19 cellular contexts compared by ENCODE assay signal in the genomic region with DNA sequence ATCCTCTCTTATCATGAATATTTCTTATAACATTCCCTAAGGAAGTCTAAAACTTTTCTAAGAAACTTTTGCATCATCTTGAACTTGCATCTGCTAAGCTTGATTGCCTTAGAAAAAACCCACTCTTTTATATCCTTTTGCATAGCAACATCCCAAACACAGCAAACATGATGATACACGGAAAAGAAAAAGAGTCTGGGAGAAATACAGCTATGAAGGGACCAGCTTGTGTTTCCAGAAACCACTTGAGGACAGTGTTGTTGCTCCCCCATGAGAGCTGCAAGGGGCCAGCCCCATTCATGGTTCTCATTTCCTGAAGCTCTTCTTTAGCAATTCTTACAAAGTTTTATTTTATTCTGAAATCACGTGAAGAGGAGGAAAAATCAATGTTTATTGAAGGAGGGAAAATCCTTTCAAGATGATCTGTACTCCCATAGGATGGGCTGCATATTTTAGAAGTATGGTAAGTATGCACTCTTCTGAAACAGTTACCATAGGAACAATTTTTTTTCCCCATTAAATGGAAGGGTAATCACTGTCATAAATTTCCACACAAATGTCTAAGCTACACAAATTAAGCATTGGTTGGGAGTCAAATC. TPM values are rescaled to one million over a fixed set of nuclear protein-coding genes. Genes with fewer than 3 reads are reported as not detected.
"Had no signal": no experiment of that assay in that cellular context is flagged by ENCODE, and none has a peak within 500 bp of the region (broad histone marks: within the 10 kb centered on the region; RNA-seq: fewer than 3 reads in every experiment).

No MANE protein-coding gene starts in this region.

- H3K9me3 Mint-ChIP-seq: activated CD4-positive, alpha-beta memory T cell treated with anti-CD3 and anti-CD28 coated beads, Interleukin-2, amount 10 ng/mL, durations not matched to agents 7 days and 5 days; activated naive CD8-positive, alpha-beta T cell treated with anti-CD3 and anti-CD28 coated beads, Interleukin-2, amount 50 U/mL, for 24 hours; activated T-helper 1 cell treated with anti-CD3 and anti-CD28 coated beads, Interleukin-12 subunit alpha, Interleukin-12 subunit beta, Interleukin-2, Interleukin-4 antibody, amounts not matched to agents 30 ng/mL and 10 ng/mL and 1 ng/mL, durations not matched to agents 14 hours and 24 hours and 36 hours; central memory CD8-positive, alpha-beta T cell; dendritic cell treated with granulocyte-macrophage colony-stimulating factor and Interleukin-4, amounts not matched to agents 40 ng/mL and 50 ng/mL, for 4 days; effector memory CD8-positive, alpha-beta T cell; neural crest cell; T-cell had no signal

- H3K4me1 ChIP-seq: left lung, parathyroid adenoma had no signal

- H3K27ac ChIP-seq: left lung, parathyroid adenoma, stomach, WERI-Rb-1 had no signal

- H3K4me3 ChIP-seq: left lung, skin epidermis, stomach had no signal

- DNase-seq: activated CD4-positive, alpha-beta memory T cell treated with anti-CD3 and anti-CD28 coated beads, Interleukin-2, amount 10 ng/mL, durations not matched to agents 7 days and 5 days; activated CD4-positive, alpha-beta T cell treated with anti-CD3 and anti-CD28 coated beads for 36 hours; activated CD8-positive, alpha-beta memory T cell treated with anti-CD3 and anti-CD28 coated beads, Interleukin-2, amount 50 U/mL, for 4 hours; activated naive CD4-positive, alpha-beta T cell treated with Interleukin-2 at 50 U/mL for 16 hours; activated naive CD8-positive, alpha-beta T cell treated with anti-CD3 and anti-CD28 coated beads, Interleukin-2, amount 50 U/mL, for 24 hours; effector memory CD8-positive, alpha-beta T cell; glutamatergic neuron; mesendoderm; stomach; T-cell; WERI-Rb-1 had no signal

- H3K9me3 ChIP-seq: left lung, stomach had no signal

- H3K4me3 Mint-ChIP-seq: activated CD4-positive, alpha-beta memory T cell treated with anti-CD3 and anti-CD28 coated beads, Interleukin-2, amount 10 ng/mL, durations not matched to agents 7 days and 5 days; activated CD4-positive, alpha-beta T cell treated with anti-CD3 and anti-CD28 coated beads for 36 hours; activated naive CD8-positive, alpha-beta T cell treated with anti-CD3 and anti-CD28 coated beads, Interleukin-2, amount 50 U/mL, for 24 hours; activated T-helper 1 cell treated with anti-CD3 and anti-CD28 coated beads, Interleukin-12 subunit alpha, Interleukin-12 subunit beta, Interleukin-2, Interleukin-4 antibody, amounts not matched to agents 30 ng/mL and 10 ng/mL and 1 ng/mL, durations not matched to agents 14 hours and 24 hours and 36 hours; central memory CD8-positive, alpha-beta T cell; dendritic cell treated with granulocyte-macrophage colony-stimulating factor and Interleukin-4, amounts not matched to agents 40 ng/mL and 50 ng/mL, for 4 days; effector memory CD8-positive, alpha-beta T cell; neural crest cell; T-cell had no signal

- H3K4me1 Mint-ChIP-seq: activated naive CD8-positive, alpha-beta T cell treated with anti-CD3 and anti-CD28 coated beads, Interleukin-2, amount 50 U/mL, for 24 hours; central memory CD8-positive, alpha-beta T cell; neural crest cell had no signal

- H3K27ac Mint-ChIP-seq: activated CD4-positive, alpha-beta memory T cell treated with anti-CD3 and anti-CD28 coated beads, Interleukin-2, amount 10 ng/mL, durations not matched to agents 7 days and 5 days; activated CD4-positive, alpha-beta T cell treated with anti-CD3 and anti-CD28 coated beads for 36 hours; activated naive CD8-positive, alpha-beta T cell treated with anti-CD3 and anti-CD28 coated beads, Interleukin-2, amount 50 U/mL, for 24 hours; activated T-helper 1 cell treated with anti-CD3 and anti-CD28 coated beads, Interleukin-12 subunit alpha, Interleukin-12 subunit beta, Interleukin-2, Interleukin-4 antibody, amounts not matched to agents 30 ng/mL and 10 ng/mL and 1 ng/mL, durations not matched to agents 14 hours and 24 hours and 36 hours; dendritic cell treated with granulocyte-macrophage colony-stimulating factor and Interleukin-4, amounts not matched to agents 40 ng/mL and 50 ng/mL, for 4 days; T-cell had no signal

- H3K9ac ChIP-seq: parathyroid adenoma had no signal

- H2AFZ ChIP-seq: parathyroid adenoma had no signal

- H3K27me3 ChIP-seq: left lung, stomach had no signal

- H3K36me3 ChIP-seq: left lung, stomach, WERI-Rb-1 had no signal

- ATAC-seq: activated CD4-positive, alpha-beta T cell treated with anti-CD3 and anti-CD28 coated beads for 36 hours; activated naive CD8-positive, alpha-beta T cell treated with anti-CD3 and anti-CD28 coated beads, Interleukin-2, amount 50 U/mL, for 24 hours; effector memory CD8-positive, alpha-beta T cell; T-cell had no signal

- H3K27me3 Mint-ChIP-seq: activated CD4-positive, alpha-beta memory T cell treated with anti-CD3 and anti-CD28 coated beads, Interleukin-2, amount 10 ng/mL, durations not matched to agents 7 days and 5 days; activated CD4-positive, alpha-beta T cell treated with anti-CD3 and anti-CD28 coated beads for 36 hours; activated naive CD8-positive, alpha-beta T cell treated with anti-CD3 and anti-CD28 coated beads, Interleukin-2, amount 50 U/mL, for 24 hours; central memory CD8-positive, alpha-beta T cell; dendritic cell treated with granulocyte-macrophage colony-stimulating factor and Interleukin-4, amounts not matched to agents 40 ng/mL and 50 ng/mL, for 4 days; effector memory CD8-positive, alpha-beta T cell; T-cell had no signal

- H3K36me3 Mint-ChIP-seq: T-cell had no signal

RNA-seq across cellular contexts. Expression of a gene that starts 46.1 kb away (rescaled TPM):
- total RNA-seq: activated CD4-positive, alpha-beta memory T cell treated with anti-CD3 and anti-CD28 coated beads, Interleukin-2, amount 10 ng/mL, durations not matched to agents 7 days and 5 days; activated T-helper 1 cell treated with anti-CD3 and anti-CD28 coated beads, Interleukin-12 subunit alpha, Interleukin-12 subunit beta, Interleukin-2, Interleukin-4 antibody, amounts not matched to agents 30 ng/mL and 10 ng/mL and 1 ng/mL, durations not matched to agents 14 hours and 24 hours and 36 hours; epithelial cell of proximal tubule had no signal
